In the genomic region with DNA sequence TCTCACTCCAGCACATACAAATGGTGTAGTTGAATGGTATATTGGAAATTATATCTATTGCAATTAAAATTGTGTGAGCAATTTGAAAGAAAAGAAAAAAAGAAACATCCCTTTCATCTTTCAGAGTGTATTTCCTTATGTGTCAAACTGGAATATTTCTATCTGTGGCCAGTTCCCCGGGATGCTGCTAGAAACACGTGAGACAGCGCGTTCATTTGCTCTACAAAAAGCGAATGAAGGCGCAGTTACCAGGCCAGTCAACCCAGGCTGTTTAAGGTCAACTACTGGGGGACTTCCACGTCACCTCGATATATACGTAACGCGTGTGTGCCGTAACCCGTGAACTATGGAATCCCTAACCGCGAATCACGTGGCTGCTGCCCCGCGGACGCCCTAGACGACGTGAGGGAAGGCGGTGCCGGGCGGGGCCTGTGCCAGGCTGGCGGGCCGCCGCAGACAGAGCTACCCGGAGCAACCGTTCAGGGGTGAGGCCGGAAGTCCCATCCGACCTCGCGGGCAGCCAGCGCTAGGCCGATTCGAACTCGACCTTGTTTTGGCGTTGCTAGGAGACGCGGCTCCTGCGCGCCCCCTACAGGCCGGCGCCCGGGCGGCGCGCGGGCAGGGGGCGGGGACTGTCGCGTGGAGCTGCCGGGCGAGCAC, we compare ENCODE assay signal across 8 cellular contexts. TPM values are rescaled to one million over a fixed set of nuclear protein-coding genes. Genes with fewer than 3 reads are reported as not detected.
DNase-seq lines count a peak whose midpoint lies in the region; ATAC-seq, FAIRE-seq and TF ChIP-seq lines count a peak whose summit lies in the region.

No MANE protein-coding gene starts in this region.

- H3K4me1 Mint-ChIP-seq in Caco-2 (ENCODE audit: low read depth, unreplicated experiment) = peaks cover 24% of the 10 kb centered on the region

- H3K27me3 ChIP-seq in Caco-2 (replicated peaks; ENCODE audit: control insufficient read depth, insufficient read depth, low read length) = no peaks in the 10 kb centered on the region
- no peaks in the 10 kb centered on the region for H3K27me3 ChIP-seq in NT2/D1 (ENCODE audit: insufficient read depth, insufficient read length)

- no TSS peak for BruUV-seq in Caco-2 (replicated peaks; lab: Mats Ljungman, UMichigan)

- TF ChIP-seq CTCF in Caco-2 (IDR thresholded peaks at IDR 0.05; ENCODE audit: insufficient read depth in 1 of 2, low read depth in 1 of 2, low read length in 1 of 2, severe bottlenecking in 1 of 2, unreplicated experiment in 1 of 2) (peak; percentile 64 to 94), mucosa of descending colon (IDR thresholded peaks at IDR 0.05) (peak; percentile 93)

- H3K4me3 ChIP-seq in Caco-2 (ENCODE audit: low read depth, low read length) (peak overlapping the region; percentile 83), NT2/D1 (ENCODE audit: insufficient read length, low read depth) (peak overlapping the region; percentile 72), mucosa of descending colon (peak overlapping the region; percentile 60)

- H3K4me1 ChIP-seq in Caco-2 (peaks cover 14% of the 10 kb centered on the region), NT2/D1 (ENCODE audit: insufficient read depth, insufficient read length) (no peaks in the 10 kb centered on the region), mucosa of descending colon (ENCODE audit: low read depth) (no peaks in the 10 kb centered on the region)

- H3K27ac Mint-ChIP-seq in Caco-2 (ENCODE audit: unreplicated experiment) = peak overlapping the region; percentile 89

- H3K9me3 ChIP-seq in Caco-2 (no peaks in the 10 kb centered on the region), NT2/D1 (ENCODE audit: insufficient read depth, low read length) (no peaks in the 10 kb centered on the region), mucosa of descending colon (no peaks in the 10 kb centered on the region)

- POLR2A ChIA-PET in Caco-2 (lab: Charles Lee) = interaction anchor here (0.7 to 2.1 kb wide), 9 partner anchors 11 to 429 kb away, joined by 3 to 13 read pairs (median 7); no protein-coding TSS in a partner anchor

- H3K9ac ChIP-seq in NT2/D1 (ENCODE audit: insufficient read length, low read depth) = peak overlapping the region; percentile 93

- intact Hi-C loops in Caco-2 (cut with micrococcal nuclease; ENCODE audit: unreplicated experiment) (loop anchor here (1.0 to 10.0 kb wide), 5 partner anchors 46 to 838 kb away; no protein-coding TSS in a partner anchor), mucosa of descending colon (cut with DNase I, micrococcal nuclease) (no loop called here)

- FAIRE-seq in HTR-8/SVneo (lab: Jason Lieb, UNC) = peak; percentile 96

- H3K27me3 Mint-ChIP-seq in Caco-2 (ENCODE audit: insufficient read depth, unreplicated experiment) = no peaks in the 10 kb centered on the region

- H3K36me3 ChIP-seq in Caco-2 (ENCODE audit: control insufficient read depth, insufficient read depth, low read length) (no peaks in the 10 kb centered on the region), NT2/D1 (ENCODE audit: insufficient read depth, insufficient read length, low read length) (peaks cover 4% of the 10 kb centered on the region), mucosa of descending colon (ENCODE audit: low read depth) (no peaks in the 10 kb centered on the region)

- peak; percentile 88 for ATAC-seq in GM21390 (IDR thresholded peaks at IDR 0.05; ENCODE audit: unreplicated experiment)
- peak; percentile 89 for ATAC-seq in mucosa of descending colon

- peak; percentile 97 to 98 for DNase-seq in Caco-2
- DNase-seq in HTR-8/SVneo (ENCODE audit: insufficient read length, low spot score) = peak; percentile 75
- peak; percentile 89 for DNase-seq in NT2/D1 (ENCODE audit: low read depth, low spot score)
- peak; percentile 88 for DNase-seq in activated T-cell treated with anti-CD3 and anti-CD28 coated beads for 1 hour (ENCODE audit: low read depth)
- DNase-seq in epithelial cell of prostate (ENCODE audit: low read depth, low spot score) = peak; percentile 66
- peak; percentile 96 to 99 (median 98) for DNase-seq in mucosa of descending colon
- DNase-seq in stimulated activated CD8-positive, alpha-beta memory T cell treated with anti-CD3 and anti-CD28 coated beads, Interleukin-4, amount 100 ng/mL, for 24 hours (ENCODE audit: low read depth) = peak; percentile 90

- H3K27ac ChIP-seq in epithelial cell of prostate = peak overlapping the region; percentile 84

- peak overlapping the region; percentile 93 for H3K4me3 Mint-ChIP-seq in Caco-2 (ENCODE audit: unreplicated experiment)

- H3K36me3 Mint-ChIP-seq in Caco-2 (ENCODE audit: insufficient read depth, unreplicated experiment) = peaks cover 32% of the 10 kb centered on the region

- CTCF ChIA-PET in Caco-2 (lab: Charles Lee) = interaction anchor here (0.6 to 2.4 kb wide), 31 partner anchors 11 to 1057 kb away, joined by 3 to 31 read pairs (median 4); no protein-coding TSS in a partner anchor

- no peaks in the 10 kb centered on the region for H3K9me3 Mint-ChIP-seq in Caco-2 (ENCODE audit: unreplicated experiment)

RNA-seq across cellular contexts. Expression of a gene that starts 1.1 kb away (rescaled TPM):
- total RNA-seq in Caco-2 (2022) (40.6 and 42.5 TPM in 2 replicates), mucosa of descending colon (10 to 100 TPM; 55.3 to 88.3 (median 73.4) TPM)

Comparison
In these comparisons a context has a peak if more than half of its experiments do, and no peak if none do; other contexts are left out.
1. Peak in every context shown above with its lines: DNase-seq, ATAC-seq, H3K4me3 ChIP-seq and H3K27ac ChIP-seq.